In genomic region chr5:69467442-69468225, GRCh38 we compare ENCODE assay signal across 13 cellular contexts. TPM values are rescaled to one million over a fixed set of nuclear protein-coding genes. Genes with fewer than 3 reads are reported as not detected.
DNase-seq lines count a peak whose midpoint lies in the region; ATAC-seq and TF ChIP-seq lines count a peak whose summit lies in the region.
"Had no signal": no experiment of that assay in that cellular context is flagged by ENCODE, and none has a peak within 500 bp of the region (broad histone marks: within the 10 kb centered on the region; RNA-seq: fewer than 3 reads in every experiment).

No MANE protein-coding gene starts in this region.

- no peaks in the 10 kb centered on the region for H3K27me3 ChIP-seq in ovary
- H3K27me3 ChIP-seq: hepatocyte, sigmoid colon had no signal

- intact Hi-C loops in ovary (cut with DNase I), result no loop called here

- TF ChIP-seq EP300 in ovary (IDR thresholded peaks at IDR 0.05), result no peak

- H3K9me3 ChIP-seq in ovary, result no peaks in the 10 kb centered on the region
- H3K9me3 ChIP-seq: sigmoid colon had no signal

- no peaks in the 10 kb centered on the region for H3K36me3 ChIP-seq in ovary
- H3K36me3 ChIP-seq: sigmoid colon had no signal

- 45 to 76% (median 55%) methylated on average over 8 of the region's 8 CpGs for WGBS in ovary, 3 donors

- H3K4me1 ChIP-seq in ovary (ENCODE audit: insufficient read depth), result no peaks in the 10 kb centered on the region
- H3K4me1 ChIP-seq: sigmoid colon had no signal

- no peak for TF ChIP-seq POLR2A in ovary (IDR thresholded peaks at IDR 0.05)

- H3K27ac ChIP-seq in ovary, result no peak overlapping the region
- H3K27ac ChIP-seq: hepatocyte, sigmoid colon had no signal

- no peak overlapping the region for H3K4me3 ChIP-seq in ovary
- H3K4me3 ChIP-seq: hepatocyte, sigmoid colon had no signal

- DNase-seq in ovary (no peak), NCI-H2029 (lab: John Stamatoyannopoulos, UW) (no peak), retina (no peak), iPS-NIHi11 (ENCODE audit: low spot score) (no peak)
- DNase-seq: activated naive CD4-positive, alpha-beta T cell treated with anti-CD3 and anti-CD28 coated beads, Interleukin-2, amount 10 ng/mL, durations not matched to agents 7 days and 5 days; AML-193; Right ventricle myocardium superior; sigmoid colon had no signal

- TF ChIP-seq CTCF in ovary (IDR thresholded peaks at IDR 0.05), result no peak

- ATAC-seq in GM18498 (IDR thresholded peaks at IDR 0.05; ENCODE audit: unreplicated experiment), result peak; percentile 98
- peak; percentile 93 for ATAC-seq in GM19463 (IDR thresholded peaks at IDR 0.05; ENCODE audit: unreplicated experiment)
- ATAC-seq in HG02938 (IDR thresholded peaks at IDR 0.05; ENCODE audit: unreplicated experiment), result peak; percentile 94
- peak; percentile 74 for ATAC-seq in HG03575 (IDR thresholded peaks at IDR 0.05; ENCODE audit: extremely low read depth, insufficient number of reproducible peaks, low FRiP score, unreplicated experiment)

RNA-seq across cellular contexts. Expression of gene OCLN, which starts 25.0 kb away (rescaled TPM):
- total RNA-seq in ovary, result 10 to 100 TPM in 1 of 7 donors, 1 to 10 TPM in 5, under 1 TPM in 1; 0.99 to 23.9 (median 3.9) TPM
- polyA plus RNA-seq in ovary, result 1 to 10 TPM in 1 of 2 donors, under 1 TPM in 1; 0.70 to 2.9 TPM

RNA-seq across cellular contexts. Expression of gene MARVELD2, which starts 52.7 kb away (rescaled TPM):
- total RNA-seq in ovary, result 1 to 10 TPM in 4 of 7 donors, under 1 TPM in 3; 0.25 to 9.2 (median 1.9) TPM
- polyA plus RNA-seq in ovary, result 1 to 10 TPM in 1 of 2 donors, under 1 TPM in 1; 0.30 to 1.7 TPM
